In genomic region chr10:115219203-115219602, GRCh38 we compare ENCODE assay signal across 36 cellular contexts.
"Had no signal": no experiment of that assay in that cellular context is flagged by ENCODE, and none has a peak within 500 bp of the region (broad histone marks: within the 10 kb centered on the region; RNA-seq: fewer than 3 reads in every experiment).

No MANE protein-coding gene starts in this region.

- H3K27me3 Mint-ChIP-seq: activated B cell treated with CpG ODN at 0.5 μM for 24 hours; activated CD4-positive, alpha-beta memory T cell treated with anti-CD3 and anti-CD28 coated beads, Interleukin-2, amount 10 ng/mL, durations not matched to agents 7 days and 5 days; activated CD4-positive, alpha-beta T cell treated with anti-CD3 and anti-CD28 coated beads for 36 hours; activated CD4-positive, alpha-beta T cell treated with anti-CD3 and anti-CD28 coated beads, Interleukin-2, amount 10 ng/mL, durations not matched to agents 7 days and 5 days; activated CD8-positive, alpha-beta memory T cell treated with anti-CD3 and anti-CD28 coated beads, Interleukin-2, amount 10 ng/mL, durations not matched to agents 7 days and 5 days; activated naive CD4-positive, alpha-beta T cell treated with anti-CD3 and anti-CD28 coated beads, Interleukin-2, amount 10 ng/mL, durations not matched to agents 7 days and 5 days; activated naive CD4-positive, alpha-beta T cell treated with anti-CD3 and anti-CD28 coated beads, Interleukin-2, amount 50 U/mL, for 24 hours; activated naive CD8-positive, alpha-beta T cell treated with anti-CD3 and anti-CD28 coated beads, Interleukin-2, amount 10 ng/mL, durations not matched to agents 7 days and 5 days; activated naive CD8-positive, alpha-beta T cell treated with anti-CD3 and anti-CD28 coated beads, Interleukin-2, amount 50 U/mL, for 24 hours; activated T-cell treated with anti-CD3 and anti-CD28 coated beads, Interleukin-2, amount 50 U/mL, for 24 hours; brain; central memory CD8-positive, alpha-beta T cell had no signal

- H3K4me1 ChIP-seq: ascending aorta had no signal

- FAIRE-seq: TTC549 had no signal

- DNase-seq: activated B cell treated with CpG ODN at 0.5 μM for 24 hours; activated CD4-positive, alpha-beta memory T cell treated with anti-CD3 and anti-CD28 coated beads, Interleukin-2, amount 10 ng/mL, durations not matched to agents 7 days and 5 days; activated CD4-positive, alpha-beta T cell treated with anti-CD3 and anti-CD28 coated beads for 1 hour; activated CD4-positive, alpha-beta T cell treated with anti-CD3 and anti-CD28 coated beads for 36 hours; activated CD4-positive, alpha-beta T cell treated with anti-CD3 and anti-CD28 coated beads for 48 hours; activated CD4-positive, alpha-beta T cell treated with anti-CD3 and anti-CD28 coated beads, Interleukin-2, amount 10 ng/mL, durations not matched to agents 7 days and 5 days; activated CD4-positive, alpha-beta T cell treated with anti-CD3 and anti-CD28 coated beads, Interleukin-2, amount 50 U/mL, for 48 hours; activated CD8-positive, alpha-beta memory T cell treated with anti-CD3 and anti-CD28 coated beads for 24 hours; activated CD8-positive, alpha-beta memory T cell treated with anti-CD3 and anti-CD28 coated beads, Interleukin-2, amount 10 ng/mL, durations not matched to agents 7 days and 5 days; activated CD8-positive, alpha-beta memory T cell treated with anti-CD3 and anti-CD28 coated beads, Interleukin-2, amount 50 U/mL, for 48 hours; activated CD8-positive, alpha-beta T cell treated with anti-CD3 and anti-CD28 coated beads, Interleukin-2, amount 10 ng/mL, durations not matched to agents 7 days and 5 days; activated effector memory CD4-positive, alpha-beta T cell treated with Interleukin-2 at 50 U/mL for 16 hours; activated gamma-delta T cell; activated naive CD4-positive, alpha-beta T cell treated with anti-CD3 and anti-CD28 coated beads, Interleukin-2, amount 10 ng/mL, durations not matched to agents 7 days and 5 days; activated naive CD4-positive, alpha-beta T cell treated with Interleukin-2 at 50 U/mL for 16 hours; activated naive CD8-positive, alpha-beta T cell treated with anti-CD3 and anti-CD28 coated beads, Interleukin-2, amount 10 ng/mL, durations not matched to agents 7 days and 5 days; activated naive CD8-positive, alpha-beta T cell treated with anti-CD3 and anti-CD28 coated beads, Interleukin-2, amount 50 U/mL, for 24 hours; activated T-cell treated with anti-CD3 and anti-CD28 coated beads, Interleukin-2, amount 50 U/mL, for 24 hours; activated T-cell treated with anti-CD3 and anti-CD28 coated beads, Interleukin-2, amount 50 U/mL, for 48 hours; amygdala; anterior cingulate cortex; caudate nucleus; cerebellar nuclear complex; T-helper 2 cell; T-helper 9 cell had no signal

- H3K27me3 ChIP-seq: ascending aorta, cardiac muscle cell had no signal

- H3K4me1 Mint-ChIP-seq: activated B cell treated with CpG ODN at 0.5 μM for 24 hours; activated CD4-positive, alpha-beta memory T cell treated with anti-CD3 and anti-CD28 coated beads, Interleukin-2, amount 10 ng/mL, durations not matched to agents 7 days and 5 days; activated CD4-positive, alpha-beta T cell treated with anti-CD3 and anti-CD28 coated beads for 36 hours; activated CD4-positive, alpha-beta T cell treated with anti-CD3 and anti-CD28 coated beads, Interleukin-2, amount 10 ng/mL, durations not matched to agents 7 days and 5 days; activated CD8-positive, alpha-beta memory T cell treated with anti-CD3 and anti-CD28 coated beads, Interleukin-2, amount 10 ng/mL, durations not matched to agents 7 days and 5 days; activated naive CD4-positive, alpha-beta T cell treated with anti-CD3 and anti-CD28 coated beads, Interleukin-2, amount 10 ng/mL, durations not matched to agents 7 days and 5 days; activated naive CD4-positive, alpha-beta T cell treated with anti-CD3 and anti-CD28 coated beads, Interleukin-2, amount 50 U/mL, for 24 hours; activated naive CD8-positive, alpha-beta T cell treated with anti-CD3 and anti-CD28 coated beads, Interleukin-2, amount 10 ng/mL, durations not matched to agents 7 days and 5 days; activated naive CD8-positive, alpha-beta T cell treated with anti-CD3 and anti-CD28 coated beads, Interleukin-2, amount 50 U/mL, for 24 hours; brain; central memory CD8-positive, alpha-beta T cell had no signal

- ATAC-seq: activated CD4-positive, alpha-beta T cell treated with anti-CD3 and anti-CD28 coated beads for 36 hours; activated CD8-positive, alpha-beta memory T cell treated with anti-CD3 and anti-CD28 coated beads, Interleukin-2, amount 10 ng/mL, durations not matched to agents 7 days and 5 days; activated CD8-positive, alpha-beta T cell treated with anti-CD3 and anti-CD28 coated beads, Interleukin-2, amount 10 ng/mL, durations not matched to agents 7 days and 5 days; activated naive CD8-positive, alpha-beta T cell treated with anti-CD3 and anti-CD28 coated beads, Interleukin-2, amount 50 U/mL, for 24 hours had no signal

- H3K4me3 Mint-ChIP-seq: activated B cell treated with CpG ODN at 0.5 μM for 24 hours; activated CD4-positive, alpha-beta memory T cell treated with anti-CD3 and anti-CD28 coated beads, Interleukin-2, amount 10 ng/mL, durations not matched to agents 7 days and 5 days; activated CD4-positive, alpha-beta T cell treated with anti-CD3 and anti-CD28 coated beads for 36 hours; activated CD4-positive, alpha-beta T cell treated with anti-CD3 and anti-CD28 coated beads, Interleukin-2, amount 10 ng/mL, durations not matched to agents 7 days and 5 days; activated CD8-positive, alpha-beta memory T cell treated with anti-CD3 and anti-CD28 coated beads, Interleukin-2, amount 10 ng/mL, durations not matched to agents 7 days and 5 days; activated CD8-positive, alpha-beta T cell treated with anti-CD3 and anti-CD28 coated beads, Interleukin-2, amount 10 ng/mL, durations not matched to agents 7 days and 5 days; activated naive CD4-positive, alpha-beta T cell treated with anti-CD3 and anti-CD28 coated beads, Interleukin-2, amount 10 ng/mL, durations not matched to agents 7 days and 5 days; activated naive CD4-positive, alpha-beta T cell treated with anti-CD3 and anti-CD28 coated beads, Interleukin-2, amount 50 U/mL, for 24 hours; activated naive CD8-positive, alpha-beta T cell; activated naive CD8-positive, alpha-beta T cell treated with anti-CD3 and anti-CD28 coated beads, Interleukin-2, amount 10 ng/mL, durations not matched to agents 7 days and 5 days; activated naive CD8-positive, alpha-beta T cell treated with anti-CD3 and anti-CD28 coated beads, Interleukin-2, amount 50 U/mL, for 24 hours; activated T-cell treated with anti-CD3 and anti-CD28 coated beads, Interleukin-2, amount 50 U/mL, for 24 hours; brain; central memory CD8-positive, alpha-beta T cell; T-helper 1 cell treated with Interleukin-12 subunit alpha and Interleukin-12 subunit beta and Interleukin-4 antibody, amounts not matched to agents 30 μg/mL and 1 μg/mL, for 36 hours; T-helper 2 cell treated with Interferon-gamma antibody and Interleukin-4, amounts not matched to agents 5 μg/mL and 100 μg/mL, for 36 hours had no signal

- H3K9me3 Mint-ChIP-seq: activated CD4-positive, alpha-beta memory T cell treated with anti-CD3 and anti-CD28 coated beads, Interleukin-2, amount 10 ng/mL, durations not matched to agents 7 days and 5 days; activated CD4-positive, alpha-beta T cell treated with anti-CD3 and anti-CD28 coated beads, Interleukin-2, amount 10 ng/mL, durations not matched to agents 7 days and 5 days; activated naive CD4-positive, alpha-beta T cell treated with anti-CD3 and anti-CD28 coated beads, Interleukin-2, amount 50 U/mL, for 24 hours; activated naive CD8-positive, alpha-beta T cell treated with anti-CD3 and anti-CD28 coated beads, Interleukin-2, amount 10 ng/mL, durations not matched to agents 7 days and 5 days; activated naive CD8-positive, alpha-beta T cell treated with anti-CD3 and anti-CD28 coated beads, Interleukin-2, amount 50 U/mL, for 24 hours; activated T-cell treated with anti-CD3 and anti-CD28 coated beads, Interleukin-2, amount 50 U/mL, for 24 hours; activated T-helper 2 cell treated with anti-CD3 and anti-CD28 coated beads, Interferon-gamma antibody, Interleukin-2, Interleukin-4, amounts not matched to agents 10 μg/mL and 5 μg/mL and 100 μg/mL, durations not matched to agents 14 hours and 24 hours and 36 hours; T-helper 1 cell treated with Interleukin-12 subunit alpha and Interleukin-12 subunit beta and Interleukin-4 antibody, amounts not matched to agents 30 μg/mL and 1 μg/mL, for 36 hours; T-helper 2 cell treated with Interferon-gamma antibody and Interleukin-4, amounts not matched to agents 5 μg/mL and 100 μg/mL, for 36 hours had no signal

- H3K27ac ChIP-seq: ascending aorta, cardiac muscle cell, VCaP had no signal

- H3K27ac Mint-ChIP-seq: activated B cell treated with CpG ODN at 0.5 μM for 24 hours; activated CD4-positive, alpha-beta memory T cell treated with anti-CD3 and anti-CD28 coated beads, Interleukin-2, amount 10 ng/mL, durations not matched to agents 7 days and 5 days; activated CD4-positive, alpha-beta T cell treated with anti-CD3 and anti-CD28 coated beads for 36 hours; activated CD4-positive, alpha-beta T cell treated with anti-CD3 and anti-CD28 coated beads, Interleukin-2, amount 10 ng/mL, durations not matched to agents 7 days and 5 days; activated CD8-positive, alpha-beta memory T cell treated with anti-CD3 and anti-CD28 coated beads, Interleukin-2, amount 10 ng/mL, durations not matched to agents 7 days and 5 days; activated CD8-positive, alpha-beta T cell treated with anti-CD3 and anti-CD28 coated beads, Interleukin-2, amount 10 ng/mL, durations not matched to agents 7 days and 5 days; activated naive CD4-positive, alpha-beta T cell treated with anti-CD3 and anti-CD28 coated beads, Interleukin-2, amount 10 ng/mL, durations not matched to agents 7 days and 5 days; activated naive CD4-positive, alpha-beta T cell treated with anti-CD3 and anti-CD28 coated beads, Interleukin-2, amount 50 U/mL, for 24 hours; activated naive CD8-positive, alpha-beta T cell; activated naive CD8-positive, alpha-beta T cell treated with anti-CD3 and anti-CD28 coated beads, Interleukin-2, amount 10 ng/mL, durations not matched to agents 7 days and 5 days; activated naive CD8-positive, alpha-beta T cell treated with anti-CD3 and anti-CD28 coated beads, Interleukin-2, amount 50 U/mL, for 24 hours; activated T-cell treated with anti-CD3 and anti-CD28 coated beads, Interleukin-2, amount 50 U/mL, for 24 hours; activated T-helper 2 cell treated with anti-CD3 and anti-CD28 coated beads, Interferon-gamma antibody, Interleukin-2, Interleukin-4, amounts not matched to agents 10 μg/mL and 5 μg/mL and 100 μg/mL, durations not matched to agents 14 hours and 24 hours and 36 hours; brain; T-helper 1 cell treated with Interleukin-12 subunit alpha and Interleukin-12 subunit beta and Interleukin-4 antibody, amounts not matched to agents 30 μg/mL and 1 μg/mL, for 36 hours; T-helper 2 cell treated with Interferon-gamma antibody and Interleukin-4, amounts not matched to agents 5 μg/mL and 100 μg/mL, for 36 hours had no signal

- H3K36me3 Mint-ChIP-seq: activated CD8-positive, alpha-beta memory T cell treated with anti-CD3 and anti-CD28 coated beads, Interleukin-2, amount 10 ng/mL, durations not matched to agents 7 days and 5 days; activated naive CD4-positive, alpha-beta T cell treated with anti-CD3 and anti-CD28 coated beads, Interleukin-2, amount 10 ng/mL, durations not matched to agents 7 days and 5 days; activated naive CD4-positive, alpha-beta T cell treated with anti-CD3 and anti-CD28 coated beads, Interleukin-2, amount 50 U/mL, for 24 hours; activated naive CD8-positive, alpha-beta T cell; activated naive CD8-positive, alpha-beta T cell treated with anti-CD3 and anti-CD28 coated beads, Interleukin-2, amount 10 ng/mL, durations not matched to agents 7 days and 5 days had no signal

- H3K4me3 ChIP-seq: ascending aorta, cardiac muscle cell had no signal

- H3K36me3 ChIP-seq: cardiac muscle cell had no signal
